Comparison of ENCODE assay signal across 9 cellular contexts in genomic region chr2:216634317-216635148, GRCh38. TPM values are rescaled to one million over a fixed set of nuclear protein-coding genes. Genes with fewer than 3 reads are reported as not detected.
DNase-seq lines count a peak whose midpoint lies in the region; ATAC-seq and TF ChIP-seq lines count a peak whose summit lies in the region.
"Had no signal": no experiment of that assay in that cellular context is flagged by ENCODE, and none has a peak within 500 bp of the region (broad histone marks: within the 10 kb centered on the region; RNA-seq: fewer than 3 reads in every experiment).

No MANE protein-coding gene starts in this region.

- peaks cover 61% of the 10 kb centered on the region for H3K27me3 Mint-ChIP-seq in activated naive CD4-positive, alpha-beta T cell treated with anti-CD3 and anti-CD28 coated beads for 36 hours (ENCODE audit: low read depth)

- CTCF ChIA-PET in activated naive CD4-positive, alpha-beta T cell treated with anti-CD3 and anti-CD28 coated beads for 36 hours (lab: Charles Lee) = interaction anchor here (1.1 kb wide), 2 partner anchors 32 to 115 kb away, joined by 3 read pairs; no protein-coding TSS in a partner anchor

- no peaks in the 10 kb centered on the region for H3K36me3 ChIP-seq in adipocyte (ENCODE audit: control insufficient read depth, insufficient read depth, low read length, severe bottlenecking)
- no peaks in the 10 kb centered on the region for H3K36me3 ChIP-seq in lower lobe of right lung
- H3K36me3 ChIP-seq in upper lobe of right lung = no peaks in the 10 kb centered on the region

- no peak for TF ChIP-seq CTCF in lower lobe of right lung (IDR thresholded peaks at IDR 0.05)
- TF ChIP-seq CTCF in upper lobe of right lung (IDR thresholded peaks at IDR 0.05) = no peak

- H3K4me1 ChIP-seq in adipocyte (ENCODE audit: control insufficient read depth, insufficient read depth, low read length) (peaks cover 23% of the 10 kb centered on the region), lower lobe of right lung (peaks cover 37% of the 10 kb centered on the region), upper lobe of right lung (peaks cover 21% of the 10 kb centered on the region)

- H3K9me3 ChIP-seq in adipocyte (ENCODE audit: control insufficient read depth, low read length) = no peaks in the 10 kb centered on the region
- no peaks in the 10 kb centered on the region for H3K9me3 ChIP-seq in lower lobe of right lung
- H3K9me3 ChIP-seq in upper lobe of right lung = no peaks in the 10 kb centered on the region

- intact Hi-C loops in activated naive CD4-positive, alpha-beta T cell treated with anti-CD3 and anti-CD28 coated beads for 36 hours (cut with micrococcal nuclease) = no loop called here
- intact Hi-C loops in lower lobe of right lung (cut with DNase I) = no loop called here
- intact Hi-C loops in upper lobe of right lung (cut with DNase I) = no loop called here

- peak overlapping the region; percentile 60 for H3K4me3 ChIP-seq in adipocyte (ENCODE audit: low read length)
- H3K4me3 ChIP-seq in lower lobe of right lung = peak overlapping the region; percentile 55
- H3K4me3 ChIP-seq in upper lobe of right lung = peak overlapping the region; percentile 52

- H3K9ac ChIP-seq in adipocyte (ENCODE audit: low read length) = no peak overlapping the region

- no peak for ATAC-seq in lower lobe of right lung
- no peak for ATAC-seq in upper lobe of right lung
- ATAC-seq in GM21786 (IDR thresholded peaks at IDR 0.05; ENCODE audit: unreplicated experiment) = no peak
- ATAC-seq in HG02759 (IDR thresholded peaks at IDR 0.05; ENCODE audit: unreplicated experiment) = no peak

- H3K4me3 Mint-ChIP-seq in activated naive CD4-positive, alpha-beta T cell treated with anti-CD3 and anti-CD28 coated beads for 36 hours = peak overlapping the region; percentile 69

- H3K9me3 Mint-ChIP-seq in activated naive CD4-positive, alpha-beta T cell treated with anti-CD3 and anti-CD28 coated beads for 36 hours = no peaks in the 10 kb centered on the region

- H3K4me1 Mint-ChIP-seq in activated naive CD4-positive, alpha-beta T cell treated with anti-CD3 and anti-CD28 coated beads for 36 hours (ENCODE audit: low read depth) = peaks cover 27% of the 10 kb centered on the region

- H3K27me3 ChIP-seq in adipocyte (replicated peaks; ENCODE audit: control insufficient read depth, insufficient read depth, low read length) (peaks cover 23% of the 10 kb centered on the region), lower lobe of right lung (ENCODE audit: low read depth) (peaks cover 50% of the 10 kb centered on the region), upper lobe of right lung (peaks cover 32% of the 10 kb centered on the region)

- H3K36me3 Mint-ChIP-seq in activated naive CD4-positive, alpha-beta T cell treated with anti-CD3 and anti-CD28 coated beads for 36 hours (ENCODE audit: low read depth) = no peaks in the 10 kb centered on the region

- H3K27ac Mint-ChIP-seq in activated naive CD4-positive, alpha-beta T cell treated with anti-CD3 and anti-CD28 coated beads for 36 hours = no peak overlapping the region

- H3K27ac ChIP-seq in lower lobe of right lung (no peak overlapping the region), upper lobe of right lung (no peak overlapping the region)

- DNase-seq in activated naive CD4-positive, alpha-beta T cell treated with anti-CD3 and anti-CD28 coated beads for 36 hours = no peak
- DNase-seq in activated naive CD4-positive, alpha-beta T cell treated with Interleukin-2 at 50 U/mL for 16 hours = no peak
- DNase-seq in adipocyte (ENCODE audit: low read depth) (peak; percentile 60), lower lobe of right lung (no peak), upper lobe of right lung (no peak), NK-92 (lab: John Stamatoyannopoulos, UW; ENCODE audit: unreplicated experiment) (no peak)
- DNase-seq: NCI-H187 treated with DMSO at 0.1 percent for 48 hours had no signal

RNA-seq across cellular contexts. Expression of gene IGFBP2, which starts 1.3 kb away (rescaled TPM):
- 1 to 10 TPM; 2.4 to 2.7 TPM for total RNA-seq in activated naive CD4-positive, alpha-beta T cell treated with anti-CD3 and anti-CD28 coated beads for 36 hours
- total RNA-seq in lower lobe of right lung = 37.7 TPM
- 46.1 TPM for total RNA-seq in upper lobe of right lung

Comparison
In these comparisons a context has a peak if more than half of its experiments do, and no peak if none do; other contexts are left out.
1. RNA of gene IGFBP2, which starts 1.3 kb away (total RNA-seq): 46.1 TPM in upper lobe of right lung (single experiment) and 37.7 TPM in lower lobe of right lung (single experiment); 2.4 to 2.7 TPM in activated naive CD4-positive, alpha-beta T cell treated with anti-CD3 and anti-CD28 coated beads for 36 hours; every median in the first group is over 10 times any median in the second.
2. Peak in every context shown above with its lines, with median percentiles within 50 percentile points of each other: H3K4me3 ChIP-seq.